Comparison of ENCODE assay signal across 11 cellular contexts in genomic region chr5:171390883-171391677, GRCh38. TPM values are rescaled to one million over a fixed set of nuclear protein-coding genes. Genes with fewer than 3 reads are reported as not detected.
DNase-seq lines count a peak whose midpoint lies in the region; ATAC-seq and TF ChIP-seq lines count a peak whose summit lies in the region.
"Had no signal": no experiment of that assay in that cellular context is flagged by ENCODE, and none has a peak within 500 bp of the region (broad histone marks: within the 10 kb centered on the region; RNA-seq: fewer than 3 reads in every experiment).

No MANE protein-coding gene starts in this region.

- H3K4me1 Mint-ChIP-seq in activated B cell treated with CpG ODN at 0.5 μM for 24 hours, result peaks cover 65% of the 10 kb centered on the region

- no peak for TF ChIP-seq CTCF in GM12875 (IDR thresholded peaks at IDR 0.05; ENCODE audit: borderline replicate concordance, insufficient read depth, low read depth, low read length)
- no peak for TF ChIP-seq CTCF in activated B cell treated with CpG ODN at 0.5 μM for 24 hours (IDR thresholded peaks at IDR 0.05)

- H3K4me3 Mint-ChIP-seq in activated B cell treated with CpG ODN at 0.5 μM for 24 hours, result peak overlapping the region; percentile 62

- H3K4me1 ChIP-seq in ACC112 (ENCODE audit: control insufficient read depth, insufficient read depth, low read length, unreplicated experiment) (peaks cover 18% of the 10 kb centered on the region), iPS-15b (ENCODE audit: control insufficient read depth, insufficient read depth, low read length) (peaks cover 17% of the 10 kb centered on the region)

- peak overlapping the region; percentile 46 for H3K27ac Mint-ChIP-seq in activated B cell treated with CpG ODN at 0.5 μM for 24 hours

- peaks cover 84% of the 10 kb centered on the region for H3K79me2 ChIP-seq in ACC112 (ENCODE audit: control insufficient read depth, insufficient read depth, low read length, unreplicated experiment)

- no peak for ATAC-seq in activated B cell treated with CpG ODN at 0.5 μM for 24 hours (ENCODE audit: low read depth)
- ATAC-seq: left lung had no signal

- H3K36me3 ChIP-seq in ACC112 (ENCODE audit: insufficient read depth, low read length), result peaks cover 55% of the 10 kb centered on the region
- peaks cover 52% of the 10 kb centered on the region for H3K36me3 ChIP-seq in iPS-15b (ENCODE audit: control insufficient read depth, insufficient read depth, low read length)

- peak overlapping the region; percentile 99 for H3K4me3 ChIP-seq in ACC112 (ENCODE audit: low read depth, low read length)
- H3K4me3 ChIP-seq in GM12875 (ENCODE audit: low read depth, low read length), result peak overlapping the region; percentile 96
- H3K4me3 ChIP-seq in iPS-15b (ENCODE audit: low read depth, low read length), result peak overlapping the region; percentile 81

- H3K9me3 Mint-ChIP-seq in activated B cell treated with CpG ODN at 0.5 μM for 24 hours, result no peaks in the 10 kb centered on the region

- peaks cover 83% of the 10 kb centered on the region for H3K36me3 Mint-ChIP-seq in activated B cell treated with CpG ODN at 0.5 μM for 24 hours (ENCODE audit: low read depth)

- peak overlapping the region; percentile 48 for H3K9ac ChIP-seq in iPS-15b (ENCODE audit: low read depth, low read length)

- DNase-seq in activated B cell treated with CpG ODN at 0.5 μM for 24 hours (no peak), NCI-H1417 treated with DMSO at 0.1 percent for 48 hours (lab: John Stamatoyannopoulos, UW) (no peak), NOMO-1 treated with DMSO at 0.1 percent for 48 hours (lab: John Stamatoyannopoulos, UW; ENCODE audit: unreplicated experiment) (no peak), MV-4-11 (lab: John Stamatoyannopoulos, UW) (no peak)
- no peak for DNase-seq in stimulated activated CD4-positive, alpha-beta T cell treated with anti-CD3 and anti-CD28 coated beads, Interleukin-1b, Interleukin-23, amount 100 ng/mL, for 48 hours
- DNase-seq: DMS79 treated with DMSO at 0.1 percent for 48 hours, left lung had no signal

- no peaks in the 10 kb centered on the region for H3K9me3 ChIP-seq in iPS-15b (ENCODE audit: control insufficient read depth, insufficient read depth, low read length)
- H3K9me3 ChIP-seq: left lung had no signal

- POLR2A ChIA-PET in activated B cell treated with CpG ODN at 0.5 μM for 24 hours (lab: Charles Lee), result interaction anchor here (0.6 kb wide), 1 partner anchor 93 kb away, joined by 3 read pairs; no protein-coding TSS in a partner anchor

- CTCF ChIA-PET in activated B cell treated with CpG ODN at 0.5 μM for 24 hours (lab: Charles Lee), result no interaction called here

- no peak overlapping the region for H2AFZ ChIP-seq in ACC112 (ENCODE audit: low read length, unreplicated experiment)

- H3K27me3 Mint-ChIP-seq in activated B cell treated with CpG ODN at 0.5 μM for 24 hours, result no peaks in the 10 kb centered on the region

- intact Hi-C loops in activated B cell treated with CpG ODN at 0.5 μM for 24 hours (cut with micrococcal nuclease), result no loop called here

- no peak overlapping the region for H3K27ac ChIP-seq in ACC112 (ENCODE audit: low read depth, low read length)
- H3K27ac ChIP-seq: coronary artery had no signal

- H3K27me3 ChIP-seq in ACC112 (ENCODE audit: insufficient read depth, low read length) (no peaks in the 10 kb centered on the region), iPS-15b (ENCODE audit: control insufficient read depth, insufficient read depth, low read length) (no peaks in the 10 kb centered on the region)
- H3K27me3 ChIP-seq: left lung had no signal

RNA-seq across cellular contexts. Expression of gene NPM1, which starts 3.4 kb away (rescaled TPM):
- 1,505 and 1,563 TPM in 2 replicates for total RNA-seq in activated B cell treated with CpG ODN at 0.5 μM for 24 hours

RNA-seq across cellular contexts. Expression of gene FGF18, which starts 28.4 kb away (rescaled TPM):
- 0.15 TPM in 1 of 2 replicates, not detected in the other for total RNA-seq in activated B cell treated with CpG ODN at 0.5 μM for 24 hours
